8 cellular contexts compared by ENCODE assay signal in genomic region chr19:3970313-3970807, GRCh38. TPM values are rescaled to one million over a fixed set of nuclear protein-coding genes. Genes with fewer than 3 reads are reported as not detected.
DNase-seq lines count a peak whose midpoint lies in the region; ATAC-seq and TF ChIP-seq lines count a peak whose summit lies in the region.

No MANE protein-coding gene starts in this region.

- TF ChIP-seq CTCF in CD4-positive, alpha-beta T cell (IDR thresholded peaks at IDR 0.05): no peak
- TF ChIP-seq CTCF in OCI-LY3 (IDR thresholded peaks at IDR 0.05; ENCODE audit: low read depth, low read length) (no peak), endothelial cell (IDR thresholded peaks at IDR 0.05; ENCODE audit: unreplicated experiment) (no peak), neutrophil (IDR thresholded peaks at IDR 0.05) (no peak)

- POLR2A ChIA-PET in CD4-positive, alpha-beta T cell (lab: Charles Lee): interaction anchor here (1.0 to 4.6 kb wide), 9 partner anchors 8 to 277 kb away, joined by 3 to 72 read pairs (median 5); partner anchors contain the start of genes EEF2, MRPL54 and YJU2

- intact Hi-C loops in CD4-positive, alpha-beta T cell (cut with DNase I, micrococcal nuclease): loop anchor here in 1 of 2 experiments (2.0 kb wide), 1 partner anchor 14 kb away; the partner anchor contains the start of gene EEF2

- peaks cover 10% of the 10 kb centered on the region for H3K4me1 ChIP-seq in OCI-LY3 (ENCODE audit: low read length)
- peaks cover 13 to 14% of the 10 kb centered on the region in 2 experiments for H3K4me1 ChIP-seq in neutrophil (ENCODE audit: control insufficient read depth in 1 of 2, insufficient read depth in 1 of 2, low read depth in 1 of 2, low read length in 1 of 2)

- no peaks in the 10 kb centered on the region for H3K9me3 Mint-ChIP-seq in CD4-positive, alpha-beta T cell
- H3K9me3 Mint-ChIP-seq in endothelial cell (ENCODE audit: unreplicated experiment): no peaks in the 10 kb centered on the region

- ATAC-seq in CD4-positive, alpha-beta T cell (ENCODE audit: poor library complexity): peak; percentile 15
- ATAC-seq in HG02852 (IDR thresholded peaks at IDR 0.05; ENCODE audit: unreplicated experiment): no peak

- peak overlapping the region; percentile 88 for H3K4me3 Mint-ChIP-seq in CD4-positive, alpha-beta T cell
- peak overlapping the region; percentile 97 for H3K4me3 Mint-ChIP-seq in endothelial cell (ENCODE audit: unreplicated experiment)

- peaks cover 20% of the 10 kb centered on the region for H3K79me2 ChIP-seq in OCI-LY3 (ENCODE audit: low read length)

- H3K4me2 ChIP-seq in OCI-LY3 (ENCODE audit: low read length): peak overlapping the region; percentile 84

- peak overlapping the region; percentile 86 for H3K9ac ChIP-seq in OCI-LY3 (ENCODE audit: low read length)

- H2AFZ ChIP-seq in OCI-LY3 (ENCODE audit: low read depth, low read length): peak overlapping the region; percentile 52; the same call in 1 of the 2 replicates

- peaks cover 28% of the 10 kb centered on the region for H3K36me3 ChIP-seq in OCI-LY3 (replicated peaks; ENCODE audit: low read depth, low read length)
- peaks cover 46% of the 10 kb centered on the region for H3K36me3 ChIP-seq in neutrophil

- peaks cover 22% of the 10 kb centered on the region for H3K4me1 Mint-ChIP-seq in CD4-positive, alpha-beta T cell (ENCODE audit: low read depth)
- peaks cover 30% of the 10 kb centered on the region for H3K4me1 Mint-ChIP-seq in endothelial cell (ENCODE audit: unreplicated experiment)

- peaks cover 9% of the 10 kb centered on the region for H4K20me1 ChIP-seq in OCI-LY3 (ENCODE audit: insufficient read depth, low read length)

- H3K27ac Mint-ChIP-seq in CD4-positive, alpha-beta T cell: peak overlapping the region; percentile 84
- peak overlapping the region; percentile 98 for H3K27ac Mint-ChIP-seq in endothelial cell (ENCODE audit: unreplicated experiment)

- peaks cover 40% of the 10 kb centered on the region for H3K36me3 Mint-ChIP-seq in CD4-positive, alpha-beta T cell (ENCODE audit: low read depth)
- H3K36me3 Mint-ChIP-seq in endothelial cell (ENCODE audit: low read depth, unreplicated experiment): peaks cover 32% of the 10 kb centered on the region

- peak overlapping the region; percentile 67 for H3K27ac ChIP-seq in CD4-positive, alpha-beta T cell (ENCODE audit: low read depth, low read length)
- H3K27ac ChIP-seq in OCI-LY3 (ENCODE audit: low read length) (0 out of 2 replicates have a peak overlapping the region, but pooled peaks have one; percentile 24), neutrophil (peak overlapping the region; percentile 84)

- H3K4me3 ChIP-seq in OCI-LY3 (ENCODE audit: low read length): peak overlapping the region; percentile 90
- peak overlapping the region; percentile 79 to 96 for H3K4me3 ChIP-seq in neutrophil (ENCODE audit: low read depth in 1 of 2, low read length in 1 of 2)

- no peaks in the 10 kb centered on the region for H3K9me3 ChIP-seq in CD4-positive, alpha-beta T cell (ENCODE audit: control insufficient read depth, low read length)
- H3K9me3 ChIP-seq in OCI-LY3 (ENCODE audit: insufficient read depth, low read length) (no peaks in the 10 kb centered on the region), neutrophil (no peaks in the 10 kb centered on the region)

- CTCF ChIA-PET in CD4-positive, alpha-beta T cell (lab: Charles Lee): interaction anchor here (1.7 to 4.4 kb wide), 2 partner anchors 15 to 18 kb away, joined by 8 to 29 read pairs; partner anchors contain the start of gene EEF2

- H3K27me3 Mint-ChIP-seq in CD4-positive, alpha-beta T cell: no peaks in the 10 kb centered on the region
- H3K27me3 Mint-ChIP-seq in endothelial cell (ENCODE audit: unreplicated experiment): peaks cover 17% of the 10 kb centered on the region

- DNase-seq in CD4-positive, alpha-beta T cell: no peak
- no peak for DNase-seq in endothelial cell (ENCODE audit: low spot score)
- DNase-seq in NCI-H524 treated with DMSO at 0.1 percent for 48 hours (lab: John Stamatoyannopoulos, UW): no peak
- DNase-seq in NCI-H146 treated with DMSO at 0.1 percent for 48 hours (lab: John Stamatoyannopoulos, UW; ENCODE audit: unreplicated experiment): no peak
- DNase-seq in DMS53 treated with DMSO at 0.1 percent for 48 hours (lab: John Stamatoyannopoulos, UW; ENCODE audit: unreplicated experiment): no peak

- no peaks in the 10 kb centered on the region for H3K27me3 ChIP-seq in CD4-positive, alpha-beta T cell (ENCODE audit: control insufficient read depth, insufficient read depth, low read length)
- H3K27me3 ChIP-seq in OCI-LY3 (ENCODE audit: low read depth, low read length) (no peaks in the 10 kb centered on the region), neutrophil (no peaks in the 10 kb centered on the region)

RNA-seq across cellular contexts. Expression of gene DAPK3, which starts 0.5 kb away (rescaled TPM):
- total RNA-seq in CD4-positive, alpha-beta T cell: 10 to 100 TPM; 21.1 to 22.9 TPM
- 316 TPM for total RNA-seq in endothelial cell (ENCODE audit: unreplicated experiment)

RNA-seq across cellular contexts. Expression of gene EEF2, which starts 14.9 kb away (rescaled TPM):
- 1,000 to 10,000 TPM; 2,756 to 2,866 TPM for total RNA-seq in CD4-positive, alpha-beta T cell
- 2,896 TPM for total RNA-seq in endothelial cell (ENCODE audit: unreplicated experiment)

RNA-seq across cellular contexts. Expression of gene PIAS4, which starts 37.2 kb away (rescaled TPM):
- 10 to 100 TPM; 14.5 to 16.5 TPM for total RNA-seq in CD4-positive, alpha-beta T cell
- total RNA-seq in endothelial cell (ENCODE audit: unreplicated experiment): 41.2 TPM

RNA-seq across cellular contexts. Expression of gene NMRK2, which starts 37.5 kb away (rescaled TPM):
- total RNA-seq in CD4-positive, alpha-beta T cell: not detected
- total RNA-seq in endothelial cell (ENCODE audit: unreplicated experiment): 1.4 TPM

Comparison
In these comparisons a context has a peak if more than half of its experiments do, and no peak if none do; other contexts are left out.
1. H3K27ac ChIP-seq: peak in every context shown above with its lines; median percentile 84 in neutrophil; 67 in CD4-positive, alpha-beta T cell; 24 in OCI-LY3.
2. RNA of gene DAPK3, which starts 0.5 kb away (total RNA-seq): 316 TPM in endothelial cell (single experiment); 21.1 to 22.9 TPM in CD4-positive, alpha-beta T cell; every median in the first group is over 10 times any median in the second.